ENCODE assay signal across 2 cellular contexts in genomic region chr16:82585675-82586074, GRCh38.
TF ChIP-seq lines count a peak whose summit lies in the region.

No MANE protein-coding gene starts in this region.

TF ChIP-seq in H1, 55 proteins besides CTCF, POLR2A, EP300 and RAD21:
- TF ChIP-seq CEBPB (IDR thresholded peaks at IDR 0.05; ENCODE audit: low read depth, low read length): no peak
- TF ChIP-seq, protein P1, sequence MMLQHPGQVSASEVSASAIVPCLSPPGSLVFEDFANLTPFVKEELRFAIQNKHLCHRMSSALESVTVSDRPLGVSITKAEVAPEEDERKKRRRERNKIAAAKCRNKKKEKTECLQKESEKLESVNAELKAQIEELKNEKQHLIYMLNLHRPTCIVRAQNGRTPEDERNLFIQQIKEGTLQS (IDR thresholded peaks at IDR 0.05; ENCODE audit: insufficient read depth, low read depth, low read length): no peak
- TF ChIP-seq SAP30 (IDR thresholded peaks at IDR 0.05; ENCODE audit: insufficient read depth, insufficient replicate concordance, low read length): no peak
- TF ChIP-seq E2F6 (IDR thresholded peaks at IDR 0.05): no peak
- TF ChIP-seq CREB1 (IDR thresholded peaks at IDR 0.05): no peak
- TF ChIP-seq, protein P2, sequence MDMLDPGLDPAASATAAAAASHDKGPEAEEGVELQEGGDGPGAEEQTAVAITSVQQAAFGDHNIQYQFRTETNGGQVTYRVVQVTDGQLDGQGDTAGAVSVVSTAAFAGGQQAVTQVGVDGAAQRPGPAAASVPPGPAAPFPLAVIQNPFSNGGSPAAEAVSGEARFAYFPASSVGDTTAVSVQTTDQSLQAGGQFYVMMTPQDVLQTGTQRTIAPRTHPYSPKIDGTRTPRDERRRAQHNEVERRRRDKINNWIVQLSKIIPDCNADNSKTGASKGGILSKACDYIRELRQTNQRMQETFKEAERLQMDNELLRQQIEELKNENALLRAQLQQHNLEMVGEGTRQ (IDR thresholded peaks at IDR 0.05; ENCODE audit: low read length): no peak
- TF ChIP-seq CTBP2 (IDR thresholded peaks at IDR 0.05; ENCODE audit: borderline replicate concordance, insufficient read depth, insufficient read length, low read length): no peak
- no peak for TF ChIP-seq SP1 (IDR thresholded peaks at IDR 0.05; ENCODE audit: low read depth, low read length)
- TF ChIP-seq POU5F1 (IDR thresholded peaks at IDR 0.05; ENCODE audit: low read depth, low read length): no peak
- TF ChIP-seq TCF12 (IDR thresholded peaks at IDR 0.05; ENCODE audit: low read depth, low read length): no peak
- no peak for TF ChIP-seq TAF1 (IDR thresholded peaks at IDR 0.05; ENCODE audit: low read depth, low read length)
- no peak for TF ChIP-seq TAF7 (optimal IDR thresholded peaks at IDR 0.05; ENCODE audit: borderline replicate concordance, low read depth, low read length)
- TF ChIP-seq SUZ12 (IDR thresholded peaks at IDR 0.05; ENCODE audit: low read length): no peak
- TF ChIP-seq FOSL1 (IDR thresholded peaks at IDR 0.05; ENCODE audit: insufficient read depth, low read depth, low read length): no peak
- no peak for TF ChIP-seq ASH2L (IDR thresholded peaks at IDR 0.05; ENCODE audit: low read length)
- no peak for TF ChIP-seq ZNF274 (IDR thresholded peaks at IDR 0.05; ENCODE audit: borderline replicate concordance, extremely low read depth, low read length)
- no peak for TF ChIP-seq CBX5 (IDR thresholded peaks at IDR 0.05; ENCODE audit: low read depth, low read length)
- TF ChIP-seq RFX5 (IDR thresholded peaks at IDR 0.05; ENCODE audit: borderline replicate concordance, low read depth, low read length): no peak
- TF ChIP-seq SIN3A (conservative IDR thresholded peaks at IDR 0.05 in 1 of 2, IDR thresholded peaks at IDR 0.05 in 1 of 2; ENCODE audit: low read depth in 1 of 2, low read length in 2 of 2): no peak

TF ChIP-seq in SK-N-SH, 30 proteins besides CTCF, POLR2A, EP300 and RAD21:
- TF ChIP-seq FOSL2 (IDR thresholded peaks at IDR 0.05; ENCODE audit: borderline replicate concordance, low read depth): no peak
- TF ChIP-seq NFIC (IDR thresholded peaks at IDR 0.05; ENCODE audit: borderline replicate concordance): no peak
- no peak for TF ChIP-seq YY1 (IDR thresholded peaks at IDR 0.05; ENCODE audit: low read depth)
- TF ChIP-seq, protein P3, sequence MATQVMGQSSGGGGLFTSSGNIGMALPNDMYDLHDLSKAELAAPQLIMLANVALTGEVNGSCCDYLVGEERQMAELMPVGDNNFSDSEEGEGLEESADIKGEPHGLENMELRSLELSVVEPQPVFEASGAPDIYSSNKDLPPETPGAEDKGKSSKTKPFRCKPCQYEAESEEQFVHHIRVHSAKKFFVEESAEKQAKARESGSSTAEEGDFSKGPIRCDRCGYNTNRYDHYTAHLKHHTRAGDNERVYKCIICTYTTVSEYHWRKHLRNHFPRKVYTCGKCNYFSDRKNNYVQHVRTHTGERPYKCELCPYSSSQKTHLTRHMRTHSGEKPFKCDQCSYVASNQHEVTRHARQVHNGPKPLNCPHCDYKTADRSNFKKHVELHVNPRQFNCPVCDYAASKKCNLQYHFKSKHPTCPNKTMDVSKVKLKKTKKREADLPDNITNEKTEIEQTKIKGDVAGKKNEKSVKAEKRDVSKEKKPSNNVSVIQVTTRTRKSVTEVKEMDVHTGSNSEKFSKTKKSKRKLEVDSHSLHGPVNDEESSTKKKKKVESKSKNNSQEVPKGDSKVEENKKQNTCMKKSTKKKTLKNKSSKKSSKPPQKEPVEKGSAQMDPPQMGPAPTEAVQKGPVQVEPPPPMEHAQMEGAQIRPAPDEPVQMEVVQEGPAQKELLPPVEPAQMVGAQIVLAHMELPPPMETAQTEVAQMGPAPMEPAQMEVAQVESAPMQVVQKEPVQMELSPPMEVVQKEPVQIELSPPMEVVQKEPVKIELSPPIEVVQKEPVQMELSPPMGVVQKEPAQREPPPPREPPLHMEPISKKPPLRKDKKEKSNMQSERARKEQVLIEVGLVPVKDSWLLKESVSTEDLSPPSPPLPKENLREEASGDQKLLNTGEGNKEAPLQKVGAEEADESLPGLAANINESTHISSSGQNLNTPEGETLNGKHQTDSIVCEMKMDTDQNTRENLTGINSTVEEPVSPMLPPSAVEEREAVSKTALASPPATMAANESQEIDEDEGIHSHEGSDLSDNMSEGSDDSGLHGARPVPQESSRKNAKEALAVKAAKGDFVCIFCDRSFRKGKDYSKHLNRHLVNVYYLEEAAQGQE (IDR thresholded peaks at IDR 0.05; ENCODE audit: low read depth, low read length): no peak
- no peak for TF ChIP-seq IRF3 (IDR thresholded peaks at IDR 0.05; ENCODE audit: low read depth, low read length)
- no peak for TF ChIP-seq CHD2 (IDR thresholded peaks at IDR 0.05; ENCODE audit: low read length, partially characterized antibody)
- no peak for TF ChIP-seq RXRA (IDR thresholded peaks at IDR 0.05; ENCODE audit: borderline replicate concordance, low read depth)
- no peak for TF ChIP-seq EZH2phosphoT487 (IDR thresholded peaks at IDR 0.05; ENCODE audit: borderline replicate concordance, low read depth)
- no peak for TF ChIP-seq MXI1 (IDR thresholded peaks at IDR 0.05; ENCODE audit: low read depth, low read length)
- TF ChIP-seq SMC3 (IDR thresholded peaks at IDR 0.05; ENCODE audit: low read depth, low read length): no peak
- TF ChIP-seq RFX5 (IDR thresholded peaks at IDR 0.05; ENCODE audit: low read length): no peak
- TF ChIP-seq, protein P2 (IDR thresholded peaks at IDR 0.05; ENCODE audit: borderline replicate concordance, low read depth, low read length): no peak
- TF ChIP-seq RCOR1 (IDR thresholded peaks at IDR 0.05; ENCODE audit: low read length): no peak
- TF ChIP-seq, protein P4, sequence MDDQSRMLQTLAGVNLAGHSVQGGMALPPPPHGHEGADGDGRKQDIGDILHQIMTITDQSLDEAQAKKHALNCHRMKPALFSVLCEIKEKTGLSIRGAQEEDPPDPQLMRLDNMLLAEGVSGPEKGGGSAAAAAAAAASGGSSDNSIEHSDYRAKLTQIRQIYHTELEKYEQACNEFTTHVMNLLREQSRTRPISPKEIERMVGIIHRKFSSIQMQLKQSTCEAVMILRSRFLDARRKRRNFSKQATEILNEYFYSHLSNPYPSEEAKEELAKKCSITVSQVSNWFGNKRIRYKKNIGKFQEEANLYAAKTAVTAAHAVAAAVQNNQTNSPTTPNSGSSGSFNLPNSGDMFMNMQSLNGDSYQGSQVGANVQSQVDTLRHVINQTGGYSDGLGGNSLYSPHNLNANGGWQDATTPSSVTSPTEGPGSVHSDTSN (IDR thresholded peaks at IDR 0.05): no peak
- no peak for TF ChIP-seq TAF1 (IDR thresholded peaks at IDR 0.05; ENCODE audit: borderline replicate concordance, low read depth, low read length)
- TF ChIP-seq FOXJ3 (CRISPR knock-in tag; IDR thresholded peaks at IDR 0.05): no peak
- TF ChIP-seq, protein P5, sequence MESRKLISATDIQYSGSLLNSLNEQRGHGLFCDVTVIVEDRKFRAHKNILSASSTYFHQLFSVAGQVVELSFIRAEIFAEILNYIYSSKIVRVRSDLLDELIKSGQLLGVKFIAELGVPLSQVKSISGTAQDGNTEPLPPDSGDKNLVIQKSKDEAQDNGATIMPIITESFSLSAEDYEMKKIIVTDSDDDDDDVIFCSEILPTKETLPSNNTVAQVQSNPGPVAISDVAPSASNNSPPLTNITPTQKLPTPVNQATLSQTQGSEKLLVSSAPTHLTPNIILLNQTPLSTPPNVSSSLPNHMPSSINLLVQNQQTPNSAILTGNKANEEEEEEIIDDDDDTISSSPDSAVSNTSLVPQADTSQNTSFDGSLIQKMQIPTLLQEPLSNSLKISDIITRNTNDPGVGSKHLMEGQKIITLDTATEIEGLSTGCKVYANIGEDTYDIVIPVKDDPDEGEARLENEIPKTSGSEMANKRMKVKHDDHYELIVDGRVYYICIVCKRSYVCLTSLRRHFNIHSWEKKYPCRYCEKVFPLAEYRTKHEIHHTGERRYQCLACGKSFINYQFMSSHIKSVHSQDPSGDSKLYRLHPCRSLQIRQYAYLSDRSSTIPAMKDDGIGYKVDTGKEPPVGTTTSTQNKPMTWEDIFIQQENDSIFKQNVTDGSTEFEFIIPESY (IDR thresholded peaks at IDR 0.05; ENCODE audit: borderline replicate concordance, low read depth): no peak
